24 cellular contexts compared by ENCODE assay signal in the genomic region with DNA sequence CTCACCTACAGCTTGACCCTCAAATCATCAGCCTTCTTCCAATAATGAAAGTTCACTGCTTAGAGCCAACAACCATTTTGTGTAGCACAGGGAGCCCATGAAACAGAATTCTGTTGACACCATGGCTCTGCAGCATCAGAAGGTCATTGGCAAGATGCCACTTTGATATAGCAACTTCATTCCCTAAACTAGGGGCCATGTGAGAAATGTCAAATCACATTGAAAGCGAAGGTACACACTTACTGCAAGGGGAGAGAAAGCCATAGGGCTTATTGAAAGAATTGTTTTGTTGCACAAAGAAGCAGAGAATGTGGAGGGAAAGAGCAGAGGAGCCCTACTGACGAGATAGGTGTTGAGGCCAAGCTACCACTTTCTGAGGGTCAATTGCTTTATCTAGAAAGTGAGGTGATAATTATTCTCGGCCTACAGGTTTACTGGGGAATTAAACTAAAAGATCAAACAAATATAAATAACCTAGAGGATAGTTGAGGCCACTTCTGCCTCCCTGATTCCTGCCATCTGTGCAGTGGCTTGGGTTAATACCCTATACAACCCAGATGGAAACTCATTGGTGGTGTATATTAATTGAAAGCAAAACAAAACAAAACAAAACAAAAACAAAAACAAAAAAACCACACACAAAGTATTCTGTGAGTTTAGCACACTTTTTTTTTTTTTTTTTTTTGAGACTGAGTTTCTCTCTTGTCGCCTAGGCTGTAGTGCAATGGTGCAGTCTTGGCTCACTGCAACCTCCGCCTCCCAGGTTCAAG. TPM values are rescaled to one million over a fixed set of nuclear protein-coding genes. Genes with fewer than 3 reads are reported as not detected.
"Had no signal": no experiment of that assay in that cellular context is flagged by ENCODE, and none has a peak within 500 bp of the region (broad histone marks: within the 10 kb centered on the region; RNA-seq: fewer than 3 reads in every experiment).

No MANE protein-coding gene starts in this region.

- DNase-seq: Kasumi-1, MM.1S, NCI-H1092 treated with DMSO at 0.1 percent for 48 hours, NCI-H1436, NCI-H187, NCI-H2029, NCI-H2081 treated with DMSO at 0.1 percent for 48 hours, NCI-H2171, NCI-H226, NCI-H446, NCI-H510A treated with DMSO at 0.1 percent for 48 hours, NCI-H526, Right ventricle myocardium superior, RPMI8226, SIG-M5, T-helper 1 cell had no signal

- FAIRE-seq: HTR-8/SVneo, K562, RCC 7860 had no signal

- H3K27ac ChIP-seq: HL-60, KMS-11, SJSA1, SK-N-MC had no signal

- H3K4me3 ChIP-seq: K562, SJSA1, SK-N-MC had no signal

- ATAC-seq: K562 had no signal

- H3K9me3 ChIP-seq: SJSA1 had no signal

- H3K4me2 ChIP-seq: KMS-11 had no signal

- H3K4me1 ChIP-seq: SJSA1 had no signal

- H3K9ac ChIP-seq: KMS-11 had no signal

- H3K27me3 ChIP-seq: SJSA1 had no signal

- H3K36me3 ChIP-seq: SJSA1 had no signal

RNA-seq across cellular contexts. Expression of a gene that starts 5.9 kb away (rescaled TPM):
- total RNA-seq: Right ventricle myocardium superior had no signal
- polyA plus RNA-seq: IgD-negative memory B cell had no signal
